Comparison of ENCODE assay signal across 1 cellular context in genomic region chrX:119690921-119691716, GRCh38.
TF ChIP-seq lines count a peak whose summit lies in the region.

No MANE protein-coding gene starts in this region.

TF ChIP-seq in HEK293, 187 proteins besides CTCF, POLR2A, EP300 and RAD21 (continued from another document):
- TF ChIP-seq ZNF280C (tag by site-specific recombination; IDR thresholded peaks at IDR 0.05) (no peak), ZNF48 (tag by site-specific recombination; IDR thresholded peaks at IDR 0.05) (no peak), ZNF692 (tag by site-specific recombination; IDR thresholded peaks at IDR 0.05) (peak; percentile 42; the same call in 1 of the 2 replicates), ZNF792 (tag by site-specific recombination; IDR thresholded peaks at IDR 0.05) (no peak), SCRT1 (tag by site-specific recombination; IDR thresholded peaks at IDR 0.05; ENCODE audit: borderline replicate concordance) (no peak)
- TF ChIP-seq, protein P1, sequence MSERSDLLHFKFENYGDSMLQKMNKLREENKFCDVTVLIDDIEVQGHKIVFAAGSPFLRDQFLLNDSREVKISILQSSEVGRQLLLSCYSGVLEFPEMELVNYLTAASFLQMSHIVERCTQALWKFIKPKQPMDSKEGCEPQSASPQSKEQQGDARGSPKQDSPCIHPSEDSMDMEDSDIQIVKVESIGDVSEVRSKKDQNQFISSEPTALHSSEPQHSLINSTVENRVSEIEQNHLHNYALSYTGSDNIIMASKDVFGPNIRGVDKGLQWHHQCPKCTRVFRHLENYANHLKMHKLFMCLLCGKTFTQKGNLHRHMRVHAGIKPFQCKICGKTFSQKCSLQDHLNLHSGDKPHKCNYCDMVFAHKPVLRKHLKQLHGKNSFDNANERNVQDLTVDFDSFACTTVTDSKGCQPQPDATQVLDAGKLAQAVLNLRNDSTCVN (tag by site-specific recombination; optimal IDR thresholded peaks at IDR 0.05): no peak
